1 cellular context compared by ENCODE assay signal in the genomic region with DNA sequence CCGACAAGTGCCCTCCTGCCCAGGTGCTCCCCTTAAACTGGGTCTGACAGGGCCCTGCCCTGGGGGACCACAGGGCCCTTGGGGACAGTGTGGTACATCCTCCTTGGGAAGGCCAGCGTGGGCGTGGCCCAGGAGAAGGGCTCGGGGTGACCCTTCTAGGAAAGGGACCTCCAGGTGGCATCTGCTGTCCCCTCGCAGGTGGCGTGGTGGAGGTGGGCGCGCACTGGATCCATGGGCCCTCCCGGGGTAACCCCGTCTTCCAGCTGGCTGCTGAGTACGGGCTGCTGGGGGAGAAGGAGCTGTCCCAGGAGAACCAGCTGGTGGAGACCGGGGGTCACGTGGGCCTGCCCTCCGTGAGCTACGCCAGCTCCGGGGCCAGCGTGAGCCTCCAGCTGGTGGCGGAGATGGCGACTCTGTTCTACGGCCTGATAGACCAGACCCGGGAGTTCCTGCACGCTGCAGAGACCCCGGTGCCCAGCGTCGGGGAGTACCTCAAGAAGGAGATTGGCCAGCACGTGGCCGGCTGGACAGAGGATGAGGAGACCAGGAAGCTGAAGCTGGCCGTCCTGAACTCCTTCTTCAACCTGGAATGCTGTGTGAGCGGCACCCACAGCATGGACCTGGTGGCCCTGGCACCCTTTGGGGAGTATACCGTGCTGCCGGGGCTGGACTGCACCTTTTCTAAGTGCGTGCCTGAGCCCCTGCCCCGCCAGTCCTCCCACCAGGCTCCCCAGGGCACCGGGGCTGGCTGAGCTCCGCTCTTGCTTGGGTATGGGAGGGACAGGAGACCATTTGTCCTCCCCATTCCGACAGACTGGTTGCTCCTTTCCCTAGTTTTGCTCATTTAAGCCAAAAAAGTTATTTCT.
TF ChIP-seq lines count a peak whose summit lies in the region.

No MANE protein-coding gene starts in this region.

TF ChIP-seq in endothelial cell of umbilical vein, 7 proteins besides CTCF, POLR2A, EP300 and RAD21:
- no peak for TF ChIP-seq POLR2AphosphoS5 (IDR thresholded peaks at IDR 0.05; ENCODE audit: insufficient read depth, low read depth, low read length)
- no peak for TF ChIP-seq FOS (IDR thresholded peaks at IDR 0.05; ENCODE audit: borderline replicate concordance, insufficient read depth, low read length)
- no peak for TF ChIP-seq MYC (IDR thresholded peaks at IDR 0.05; ENCODE audit: low read depth, low read length)
- TF ChIP-seq GATA2 (IDR thresholded peaks at IDR 0.05; ENCODE audit: insufficient read depth, insufficient read length, low read depth, low read length), result no peak
- no peak for TF ChIP-seq EZH2 (IDR thresholded peaks at IDR 0.05; ENCODE audit: borderline replicate concordance, low read depth, low read length, severe bottlenecking)
- no peak for TF ChIP-seq JUN (IDR thresholded peaks at IDR 0.05; ENCODE audit: borderline replicate concordance, insufficient read depth, insufficient read length, low read depth)
- no peak for TF ChIP-seq MAX (IDR thresholded peaks at IDR 0.05; ENCODE audit: insufficient read depth, insufficient read length)
